In genomic region chr4:2811830-2812599, GRCh38 we compare ENCODE assay signal across 8 cellular contexts. TPM values are rescaled to one million over a fixed set of nuclear protein-coding genes. Genes with fewer than 3 reads are reported as not detected.
DNase-seq lines count a peak whose midpoint lies in the region; ATAC-seq and TF ChIP-seq lines count a peak whose summit lies in the region.

No MANE protein-coding gene starts in this region.

- intact Hi-C loops in activated CD8-positive, alpha-beta T cell treated with anti-CD3 and anti-CD28 coated beads for 36 hours (cut with micrococcal nuclease) = no loop called here
- intact Hi-C loops in naive thymus-derived CD4-positive, alpha-beta T cell (cut with micrococcal nuclease) = loop anchor here (1.0 to 2.0 kb wide), 6 partner anchors 14 to 119 kb away; partner anchors contain the start of genes ADD1 (in 1 of the 2) and TNIP2 (in 1 of the 2)
- intact Hi-C loops in upper lobe of right lung (cut with DNase I) = no loop called here

- no peaks in the 10 kb centered on the region for H3K27me3 Mint-ChIP-seq in activated CD8-positive, alpha-beta T cell treated with anti-CD3 and anti-CD28 coated beads for 36 hours
- H3K27me3 Mint-ChIP-seq in naive thymus-derived CD4-positive, alpha-beta T cell = no peaks in the 10 kb centered on the region

- POLR2A ChIA-PET in activated CD8-positive, alpha-beta T cell treated with anti-CD3 and anti-CD28 coated beads for 36 hours (lab: Charles Lee) = interaction anchor here (0.7 to 2.6 kb wide), 20 partner anchors 9 to 123 kb away, joined by 3 to 11 read pairs (median 4); partner anchors contain the start of gene TNIP2
- POLR2A ChIA-PET in naive thymus-derived CD4-positive, alpha-beta T cell (lab: Charles Lee) = interaction anchor here (0.7 to 12.2 kb wide), 10 partner anchors 11 to 145 kb away, joined by 3 to 100 read pairs (median 4); no protein-coding TSS in a partner anchor

- H3K4me3 Mint-ChIP-seq in activated CD8-positive, alpha-beta T cell treated with anti-CD3 and anti-CD28 coated beads for 36 hours = peak overlapping the region; percentile 98
- peak overlapping the region; percentile 81 to 99 (median 94) for H3K4me3 Mint-ChIP-seq in naive thymus-derived CD4-positive, alpha-beta T cell

- TF ChIP-seq POLR2A in erythroblast (IDR thresholded peaks at IDR 0.05; ENCODE audit: low read length) = peak; percentile 19

- H3K27me3 ChIP-seq in naive thymus-derived CD4-positive, alpha-beta T cell (ENCODE audit: control insufficient read depth in 2 of 2, insufficient read depth in 2 of 2, low read length in 2 of 2) = no peaks in the 10 kb centered on the region
- H3K27me3 ChIP-seq in upper lobe of right lung = no peaks in the 10 kb centered on the region

- no peaks in the 10 kb centered on the region for H3K9me3 ChIP-seq in naive thymus-derived CD4-positive, alpha-beta T cell (ENCODE audit: control insufficient read depth in 2 of 3, low read length in 3 of 3)
- no peaks in the 10 kb centered on the region for H3K9me3 ChIP-seq in upper lobe of right lung

- peak overlapping the region; percentile 81 for H3K4me3 ChIP-seq in naive thymus-derived CD4-positive, alpha-beta T cell (ENCODE audit: low read length)
- peak overlapping the region; percentile 62 for H3K4me3 ChIP-seq in upper lobe of right lung

- CTCF ChIA-PET in activated CD8-positive, alpha-beta T cell treated with anti-CD3 and anti-CD28 coated beads for 36 hours (lab: Charles Lee) = interaction anchor here (0.8 to 1.8 kb wide), 9 partner anchors 10 to 56 kb away, joined by 3 to 8 read pairs (median 3); partner anchors contain the start of gene TNIP2
- CTCF ChIA-PET in naive thymus-derived CD4-positive, alpha-beta T cell (lab: Charles Lee) = interaction anchor here (1.3 to 1.5 kb wide), 2 partner anchors 14 to 26 kb away, joined by 3 read pairs; no protein-coding TSS in a partner anchor

- ATAC-seq in HG02870 (IDR thresholded peaks at IDR 0.05; ENCODE audit: unreplicated experiment) = peak; percentile 43
- ATAC-seq in activated CD8-positive, alpha-beta T cell treated with anti-CD3 and anti-CD28 coated beads for 36 hours = peak; percentile 78
- peak; percentile 79 for ATAC-seq in naive thymus-derived CD4-positive, alpha-beta T cell
- ATAC-seq in upper lobe of right lung = peak; percentile 85

- peak overlapping the region; percentile 85 for H3K27ac ChIP-seq in naive thymus-derived CD4-positive, alpha-beta T cell (ENCODE audit: low read depth, low read length)
- H3K27ac ChIP-seq in upper lobe of right lung = peak overlapping the region; percentile 90

- no peak for TF ChIP-seq CTCF in activated CD8-positive, alpha-beta T cell treated with anti-CD3 and anti-CD28 coated beads for 36 hours (IDR thresholded peaks at IDR 0.05)
- TF ChIP-seq CTCF in upper lobe of right lung (IDR thresholded peaks at IDR 0.05) = no peak

- H3K36me3 ChIP-seq in naive thymus-derived CD4-positive, alpha-beta T cell (ENCODE audit: control insufficient read depth in 2 of 3, insufficient read depth in 3 of 3, low read length in 3 of 3) = no peaks in the 10 kb centered on the region
- no peaks in the 10 kb centered on the region for H3K36me3 ChIP-seq in upper lobe of right lung

- H3K4me1 Mint-ChIP-seq in activated CD8-positive, alpha-beta T cell treated with anti-CD3 and anti-CD28 coated beads for 36 hours (ENCODE audit: low read depth) = peaks cover 49% of the 10 kb centered on the region
- peaks cover 38 to 59% (median 53%) of the 10 kb centered on the region in 7 donors for H3K4me1 Mint-ChIP-seq in naive thymus-derived CD4-positive, alpha-beta T cell

- H3K4me1 ChIP-seq in naive thymus-derived CD4-positive, alpha-beta T cell (ENCODE audit: control insufficient read depth in 2 of 2, insufficient read depth in 2 of 2, low read length in 2 of 2) = peaks cover 39 to 46% of the 10 kb centered on the region in 2 donors
- H3K4me1 ChIP-seq in upper lobe of right lung = peaks cover 63% of the 10 kb centered on the region

- H3K36me3 Mint-ChIP-seq in activated CD8-positive, alpha-beta T cell treated with anti-CD3 and anti-CD28 coated beads for 36 hours (ENCODE audit: low read depth) = peaks cover 41% of the 10 kb centered on the region
- H3K36me3 Mint-ChIP-seq in naive thymus-derived CD4-positive, alpha-beta T cell = peaks cover 0 to 26% (median 0%) of the 10 kb centered on the region in 5 donors

- DNase-seq in NCI-H1694 (lab: John Stamatoyannopoulos, UW) (peak; percentile 20), NCI-H1694 treated with DMSO at 0.1 percent for 48 hours (lab: John Stamatoyannopoulos, UW) (no peak), NCI-H510A (lab: John Stamatoyannopoulos, UW) (peak; percentile 54), erythroblast (lab: John Stamatoyannopoulos, UW) (peak; percentile 51 to 63), upper lobe of right lung (peak; percentile 90)
- peak; percentile 81 for DNase-seq in activated CD8-positive, alpha-beta T cell treated with anti-CD3 and anti-CD28 coated beads for 36 hours
- DNase-seq in naive thymus-derived CD4-positive, alpha-beta T cell = peak in 8 of 9 donors; percentile 40 to 69 (median 49)

- H3K9me3 Mint-ChIP-seq in activated CD8-positive, alpha-beta T cell treated with anti-CD3 and anti-CD28 coated beads for 36 hours = no peaks in the 10 kb centered on the region
- no peaks in the 10 kb centered on the region for H3K9me3 Mint-ChIP-seq in naive thymus-derived CD4-positive, alpha-beta T cell

- H3K27ac Mint-ChIP-seq in activated CD8-positive, alpha-beta T cell treated with anti-CD3 and anti-CD28 coated beads for 36 hours = peak overlapping the region; percentile 96
- peak overlapping the region; percentile 93 to 99 (median 98) for H3K27ac Mint-ChIP-seq in naive thymus-derived CD4-positive, alpha-beta T cell

RNA-seq across cellular contexts. Expression of gene SH3BP2, which starts 19.1 kb away (rescaled TPM):
- 10 to 100 TPM; 54.8 to 59.0 TPM for total RNA-seq in activated CD8-positive, alpha-beta T cell treated with anti-CD3 and anti-CD28 coated beads for 36 hours
- total RNA-seq in naive thymus-derived CD4-positive, alpha-beta T cell = 100 to 1,000 TPM in 1 of 5 experiments, 10 to 100 TPM in 4; 22.7 to 269 (median 59.6) TPM
- polyA plus RNA-seq in naive thymus-derived CD4-positive, alpha-beta T cell = 10 to 100 TPM in 1 of 2 donors, 1 to 10 TPM in 1; 5.9 to 11.3 TPM
- total RNA-seq in upper lobe of right lung = 99.0 TPM

RNA-seq across cellular contexts. Expression of gene ADD1, which starts 31.6 kb away (rescaled TPM):
- total RNA-seq in activated CD8-positive, alpha-beta T cell treated with anti-CD3 and anti-CD28 coated beads for 36 hours = 100 to 1,000 TPM; 149 to 154 TPM
- 100 to 1,000 TPM; 211 to 300 (median 282) TPM for total RNA-seq in naive thymus-derived CD4-positive, alpha-beta T cell
- polyA plus RNA-seq in naive thymus-derived CD4-positive, alpha-beta T cell = 100 to 1,000 TPM; 152 to 164 TPM
- total RNA-seq in upper lobe of right lung = 286 TPM

RNA-seq across cellular contexts. Expression of gene TNIP2, which starts 55.9 kb away (rescaled TPM):
- 10 to 100 TPM; 46.1 to 48.1 TPM for total RNA-seq in activated CD8-positive, alpha-beta T cell treated with anti-CD3 and anti-CD28 coated beads for 36 hours
- total RNA-seq in naive thymus-derived CD4-positive, alpha-beta T cell = 10 to 100 TPM; 39.4 to 56.0 (median 43.6) TPM
- polyA plus RNA-seq in naive thymus-derived CD4-positive, alpha-beta T cell = 10 to 100 TPM; 33.6 to 55.3 TPM
- 43.4 TPM for total RNA-seq in upper lobe of right lung

Comparison
In these comparisons a context has a peak if more than half of its experiments do, and no peak if none do; other contexts are left out.
1. intact Hi-C loops: an anchor here in naive thymus-derived CD4-positive, alpha-beta T cell (1.0 to 2.0 kb wide); none called in activated CD8-positive, alpha-beta T cell treated with anti-CD3 and anti-CD28 coated beads for 36 hours and upper lobe of right lung.